ENCODE assay signal across 3 cellular contexts in genomic region chrX:10479508-10479907, GRCh38.
TF ChIP-seq lines count a peak whose summit lies in the region.

No MANE protein-coding gene starts in this region.

TF ChIP-seq in SK-N-SH, 30 proteins besides CTCF, POLR2A, EP300 and RAD21 (continued from another document):
- no peak for TF ChIP-seq ELF1 (IDR thresholded peaks at IDR 0.05)
- no peak for TF ChIP-seq SMC3 (IDR thresholded peaks at IDR 0.05; ENCODE audit: low read depth, low read length)
- TF ChIP-seq IRF3 (IDR thresholded peaks at IDR 0.05; ENCODE audit: low read depth, low read length): no peak
- TF ChIP-seq USF1 (IDR thresholded peaks at IDR 0.05; ENCODE audit: borderline replicate concordance, low read depth): no peak
- no peak for TF ChIP-seq GABPA (IDR thresholded peaks at IDR 0.05; ENCODE audit: low read depth)
- no peak for TF ChIP-seq USF2 (IDR thresholded peaks at IDR 0.05; ENCODE audit: borderline replicate concordance, low read depth, low read length)
- no peak for TF ChIP-seq EZH2phosphoT487 (IDR thresholded peaks at IDR 0.05; ENCODE audit: borderline replicate concordance, low read depth)
- TF ChIP-seq NFIC (IDR thresholded peaks at IDR 0.05; ENCODE audit: borderline replicate concordance): no peak
- no peak for TF ChIP-seq SIN3A (IDR thresholded peaks at IDR 0.05; ENCODE audit: borderline replicate concordance, low read depth, low read length)
- TF ChIP-seq RCOR1 (IDR thresholded peaks at IDR 0.05; ENCODE audit: low read length): no peak
- TF ChIP-seq RFX5 (IDR thresholded peaks at IDR 0.05; ENCODE audit: low read length): no peak
- no peak for TF ChIP-seq CHD2 (IDR thresholded peaks at IDR 0.05; ENCODE audit: low read length, partially characterized antibody)

TF ChIP-seq in HEK293, 187 proteins besides CTCF, POLR2A, EP300 and RAD21 (continued from another document):
- TF ChIP-seq ZNF155 (tag by site-specific recombination; IDR thresholded peaks at IDR 0.05): no peak
- no peak for TF ChIP-seq ZNF140 (tag by site-specific recombination; IDR thresholded peaks at IDR 0.05)
- no peak for TF ChIP-seq ZNF302 (tag by site-specific recombination; IDR thresholded peaks at IDR 0.05; ENCODE audit: low read depth)
- TF ChIP-seq ZNF146 (tag by site-specific recombination; IDR thresholded peaks at IDR 0.05): peak; percentile 54; the same call in 1 of the 2 replicates
- no peak for TF ChIP-seq REPIN1 (tag by site-specific recombination; IDR thresholded peaks at IDR 0.05; ENCODE audit: low read depth)
- TF ChIP-seq SP2 (tag by site-specific recombination; IDR thresholded peaks at IDR 0.05): no peak
- no peak for TF ChIP-seq ZNF623 (tag by site-specific recombination; IDR thresholded peaks at IDR 0.05)

TF ChIP-seq in neural cell, 6 proteins besides CTCF, POLR2A, EP300 and RAD21 (continued from another document):
- TF ChIP-seq REST (IDR thresholded peaks at IDR 0.05; ENCODE audit: borderline replicate concordance) (no peak), POLR2AphosphoS5 (IDR thresholded peaks at IDR 0.05) (no peak), MXI1 (conservative IDR thresholded peaks at IDR 0.05; ENCODE audit: poor library complexity, severe bottlenecking) (no peak)
